14 cellular contexts compared by ENCODE assay signal in the genomic region with DNA sequence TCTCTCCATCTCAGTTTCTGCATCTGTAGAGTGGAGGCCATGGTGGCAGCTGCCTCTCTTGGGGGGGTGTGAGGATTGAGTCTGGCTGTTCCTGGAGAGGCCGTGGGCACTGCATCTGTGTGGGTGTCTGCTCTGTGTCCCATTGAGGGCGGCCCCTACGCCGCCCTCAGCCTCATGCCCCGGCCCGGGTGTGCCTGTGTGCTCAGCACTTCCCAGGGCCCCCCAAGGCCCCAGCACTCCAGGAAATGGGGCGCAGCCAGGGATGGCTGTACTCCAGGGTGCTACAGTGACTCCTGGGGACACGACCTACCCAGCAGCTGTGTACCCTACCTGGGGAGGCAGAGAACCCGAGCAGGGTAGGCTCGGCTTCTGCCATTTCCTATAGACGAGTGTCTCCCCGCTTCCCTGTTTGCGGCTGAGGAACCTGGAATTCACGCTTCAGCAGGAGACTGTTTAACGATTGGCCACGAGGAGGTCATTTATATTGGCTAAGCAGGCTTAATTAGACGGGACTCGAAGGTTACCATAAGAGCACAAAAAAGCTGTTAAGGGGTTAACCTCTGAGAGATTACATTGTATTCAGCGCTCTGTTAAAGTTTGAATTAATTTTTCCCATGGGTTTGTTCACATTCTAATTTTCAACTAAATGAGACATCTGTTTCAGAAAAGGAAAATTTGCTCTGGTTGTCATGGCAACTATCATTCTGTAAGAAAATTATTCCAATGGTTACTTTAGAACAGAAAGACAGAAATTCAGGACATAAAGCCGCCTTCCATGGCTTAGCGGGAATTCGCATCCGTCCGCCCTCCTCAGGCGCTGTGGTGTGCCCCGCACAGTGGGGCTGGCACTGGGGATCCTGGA.
"Had no signal": no experiment of that assay in that cellular context is flagged by ENCODE, and none has a peak within 500 bp of the region (broad histone marks: within the 10 kb centered on the region; RNA-seq: fewer than 3 reads in every experiment).

No MANE protein-coding gene starts in this region.

- H3K4me3 ChIP-seq: heart left ventricle, left ventricle myocardium inferior, sigmoid colon, suprapubic skin, upper lobe of left lung had no signal

- H3K9me3 ChIP-seq: heart left ventricle, left ventricle myocardium inferior, sigmoid colon, suprapubic skin, upper lobe of left lung had no signal

- DNase-seq: activated CD4-positive, alpha-beta T cell treated with anti-CD3 and anti-CD28 coated beads for 36 hours; activated CD8-positive, alpha-beta memory T cell treated with anti-CD3 and anti-CD28 coated beads, Interleukin-2, amount 50 U/mL, for 4 hours; activated CD8-positive, alpha-beta T cell treated with anti-CD3 and anti-CD28 coated beads for 36 hours; activated naive CD4-positive, alpha-beta T cell; dermis blood vessel endothelial cell; heart left ventricle; left ventricle myocardium inferior; sigmoid colon; stimulated activated CD4-positive, alpha-beta T cell treated with anti-CD3 and anti-CD28 coated beads, Interleukin-2, amount 100 ng/mL, for 24 hours; stimulated activated naive CD4-positive, alpha-beta T cell treated with Interleukin-2 at 50 U/mL for 16 hours; T-cell; T1000 had no signal

- H3K27ac ChIP-seq: heart left ventricle, left ventricle myocardium inferior, sigmoid colon, suprapubic skin, upper lobe of left lung had no signal

- H3K4me1 ChIP-seq: left ventricle myocardium inferior, sigmoid colon, suprapubic skin, upper lobe of left lung had no signal

- H3K27me3 ChIP-seq: upper lobe of left lung had no signal

- H3K36me3 ChIP-seq: heart left ventricle, left ventricle myocardium inferior, sigmoid colon, suprapubic skin, upper lobe of left lung had no signal
